ENCODE assay signal across 17 cellular contexts in genomic region chr13:34025746-34026145, GRCh38.
DNase-seq lines count a peak whose midpoint lies in the region; ATAC-seq, FAIRE-seq and TF ChIP-seq lines count a peak whose summit lies in the region.
"Had no signal": no experiment of that assay in that cellular context is flagged by ENCODE, and none has a peak within 500 bp of the region (broad histone marks: within the 10 kb centered on the region; RNA-seq: fewer than 3 reads in every experiment).

No MANE protein-coding gene starts in this region.

- H2AFZ ChIP-seq in IMR-90 (replicated peaks; ENCODE audit: low read length, poor library complexity), result no peak overlapping the region
- H2AFZ ChIP-seq: GM23338 had no signal

- CTCF ChIA-PET in IMR-90 (lab: Yijun Ruan, JAX), result no interaction called here

- H3K27me3 ChIP-seq in IMR-90 (ENCODE audit: control insufficient read depth, insufficient read depth, low read length), result no peaks in the 10 kb centered on the region
- H3K27me3 ChIP-seq in bronchial epithelial cell (ENCODE audit: control insufficient read depth, insufficient read depth, low read length), result no peaks in the 10 kb centered on the region
- H3K27me3 ChIP-seq: SJCRH30 had no signal

- no peak overlapping the region for H3K4ac ChIP-seq in IMR-90 (ENCODE audit: low read depth, low read length)

- no peak overlapping the region for H3K18ac ChIP-seq in IMR-90 (ENCODE audit: low read depth, low read length)

- no peak overlapping the region for H3K4me3 ChIP-seq in AG10803 (ENCODE audit: low read length)
- H3K4me3 ChIP-seq in IMR-90 (ENCODE audit: insufficient read depth, low read depth, low read length), result no peak overlapping the region
- H3K4me3 ChIP-seq in bronchial epithelial cell (ENCODE audit: low read depth, low read length), result no peak overlapping the region
- H3K4me3 ChIP-seq: GM23338, left ventricle myocardium inferior, SJCRH30, thoracic aorta had no signal

- ATAC-seq in IMR-90 (ENCODE audit: low read depth), result no peak
- ATAC-seq in HG03196 (IDR thresholded peaks at IDR 0.05; ENCODE audit: unreplicated experiment), result no peak
- ATAC-seq in Right ventricle myocardium superior (ENCODE audit: poor library complexity), result no peak
- ATAC-seq in HG02610 (IDR thresholded peaks at IDR 0.05; ENCODE audit: unreplicated experiment), result no peak
- ATAC-seq: activated T-cell treated with anti-CD3 and anti-CD28 coated beads, Interleukin-2, amount 50 U/mL, for 4 hours; GM23338 had no signal

- FAIRE-seq in bronchial epithelial cell (lab: Jason Lieb, UNC), result no peak

- no peaks in the 10 kb centered on the region for H3K36me3 ChIP-seq in IMR-90 (ENCODE audit: control insufficient read depth, insufficient read depth, low read length)
- no peaks in the 10 kb centered on the region for H3K36me3 ChIP-seq in bronchial epithelial cell (ENCODE audit: control insufficient read depth, insufficient read depth, low read length)
- H3K36me3 ChIP-seq: left ventricle myocardium inferior, SJCRH30, thoracic aorta had no signal

- no peak overlapping the region for H4K8ac ChIP-seq in IMR-90 (ENCODE audit: low read depth in 2 of 2, low read length in 2 of 2)

- H4K20me1 ChIP-seq in IMR-90 (ENCODE audit: insufficient read depth, low read length), result no peaks in the 10 kb centered on the region

- no peak overlapping the region for H4K5ac ChIP-seq in IMR-90 (ENCODE audit: low read depth, low read length)

- no CpG with 5 or more reads among the region's 1 CpG for WGBS in IMR-90 (ENCODE audit: extremely low coverage in 2 of 2, insufficient read length in 1 of 2), 2 experiments

- no peak overlapping the region for H2BK120ac ChIP-seq in IMR-90 (ENCODE audit: low read depth, low read length)

- intact Hi-C loops in IMR-90 (cut with micrococcal nuclease) (no loop called here), Right ventricle myocardium superior (cut with DNase I) (no loop called here)

- H3K56ac ChIP-seq in IMR-90 (ENCODE audit: extremely low read depth, insufficient read depth, low read length), result no peak overlapping the region

- H3K23ac ChIP-seq in IMR-90 (ENCODE audit: low read depth, low read length), result no peak overlapping the region

- peak; percentile 75 for DNase-seq in AG10803 (ENCODE audit: low read depth)
- DNase-seq in IMR-90, result peak; percentile 8
- DNase-seq in bronchial epithelial cell (ENCODE audit: low read depth), result peak; percentile 62
- DNase-seq in iris pigment epithelial cell (ENCODE audit: low read depth), result peak; percentile 42
- no peak for DNase-seq in Right ventricle myocardium superior
- DNase-seq in NCI-H1092 (lab: John Stamatoyannopoulos, UW), result no peak
- DNase-seq: activated naive CD8-positive, alpha-beta T cell treated with anti-CD3 and anti-CD28 coated beads for 36 hours; activated T-cell treated with anti-CD3 and anti-CD28 coated beads, Interleukin-2, amount 50 U/mL, for 4 hours; Calu3; left ventricle myocardium inferior; NCI-H1092 treated with DMSO at 0.1 percent for 48 hours; NCI-H2227 treated with DMSO at 0.1 percent for 48 hours; SJCRH30 had no signal

- no peak overlapping the region for H3K9ac ChIP-seq in IMR-90 (ENCODE audit: low read depth, low read length)

- H3K27ac ChIP-seq in IMR-90 (ENCODE audit: insufficient read depth, low read length), result no peak overlapping the region
- H3K27ac ChIP-seq: left ventricle myocardium inferior, SJCRH30, thoracic aorta had no signal

- no peak overlapping the region for H2BK5ac ChIP-seq in IMR-90 (ENCODE audit: low read depth, low read length, poor library complexity, severe bottlenecking)

- no peak for TF ChIP-seq POLR2A in IMR-90 (IDR thresholded peaks at IDR 0.05; ENCODE audit: low read depth, low read length)

- no peak overlapping the region for H2AK5ac ChIP-seq in IMR-90 (ENCODE audit: low read depth, low read length)

- H4K91ac ChIP-seq in IMR-90 (ENCODE audit: insufficient read depth, low read depth, low read length), result no peak overlapping the region

- POLR2A ChIA-PET in IMR-90 (lab: Charles Lee; ENCODE audit: unreplicated experiment), result no interaction called here

- TF ChIP-seq CTCF in AG10803 (conservative IDR thresholded peaks at IDR 0.05; ENCODE audit: low read length), result no peak
- no peak for TF ChIP-seq CTCF in IMR-90 (conservative IDR thresholded peaks at IDR 0.05; ENCODE audit: low read depth, low read length)
- no peak for TF ChIP-seq CTCF in bronchial epithelial cell (IDR thresholded peaks at IDR 0.05; ENCODE audit: insufficient read depth, low read length, severe bottlenecking)

- H2AK9ac ChIP-seq in IMR-90 (replicated peaks; ENCODE audit: low read depth, low read length, poor library complexity), result no peak overlapping the region

- H3K9me1 ChIP-seq in IMR-90 (ENCODE audit: insufficient read depth, low read length), result no peaks in the 10 kb centered on the region

- no peaks in the 10 kb centered on the region; the same call in 1 of the 2 replicates for H3K9me3 ChIP-seq in IMR-90 (ENCODE audit: control insufficient read depth, insufficient read depth, low read length)
- H3K9me3 ChIP-seq: SJCRH30 had no signal

- dilution Hi-C loops in IMR-90 (cut with HindIII; ENCODE audit: low sequenced_read_pairs, unreplicated experiment), result no loop called here

- H3K79me1 ChIP-seq in IMR-90 (ENCODE audit: low read depth in 1 of 2, low read length in 2 of 2), result no peaks in the 10 kb centered on the region

- H2BK20ac ChIP-seq in IMR-90 (ENCODE audit: low read depth, low read length), result no peak overlapping the region

- TF ChIP-seq RAD21 in IMR-90 (IDR thresholded peaks at IDR 0.05; ENCODE audit: low read length), result no peak

- H3K4me2 ChIP-seq in IMR-90 (ENCODE audit: low read depth, low read length), result no peak overlapping the region
- H3K4me2 ChIP-seq: GM23338 had no signal

- in situ Hi-C loops in IMR-90 (cut with MboI; ENCODE audit: low sequenced_read_pairs), result loop anchor here (10.0 kb wide), 1 partner anchor 59 kb away; no protein-coding TSS in a partner anchor

- no peak overlapping the region for H3K14ac ChIP-seq in IMR-90 (replicated peaks; ENCODE audit: low read depth, low read length)

- no peak overlapping the region for H2BK15ac ChIP-seq in IMR-90 (ENCODE audit: low read depth, low read length)

- H3K4me1 ChIP-seq in IMR-90 (ENCODE audit: control insufficient read depth, insufficient read depth, low read length), result no peaks in the 10 kb centered on the region
- H3K4me1 ChIP-seq: left ventricle myocardium inferior, SJCRH30 had no signal

- no TSS peak for BruUV-seq in IMR-90 (replicated peaks; lab: Mats Ljungman, UMichigan)

TF ChIP-seq in IMR-90, 13 proteins besides CTCF, POLR2A, EP300 and RAD21:
- TF ChIP-seq MAZ (IDR thresholded peaks at IDR 0.05; ENCODE audit: borderline replicate concordance, low read depth, low read length) (no peak), FOS (IDR thresholded peaks at IDR 0.05; ENCODE audit: low read depth, low read length) (no peak), CHD1 (IDR thresholded peaks at IDR 0.05; ENCODE audit: low read depth, low read length) (no peak), MXI1 (IDR thresholded peaks at IDR 0.05; ENCODE audit: borderline replicate concordance, low read depth, low read length) (no peak), BHLHE40 (IDR thresholded peaks at IDR 0.05; ENCODE audit: low read depth, low read length) (no peak), RFX5 (IDR thresholded peaks at IDR 0.05; ENCODE audit: low read depth, low read length) (no peak), NFE2L2 (IDR thresholded peaks at IDR 0.05; ENCODE audit: low read depth, low read length) (no peak), CEBPB (IDR thresholded peaks at IDR 0.05; ENCODE audit: low read depth, low read length) (no peak), RCOR1 (IDR thresholded peaks at IDR 0.05; ENCODE audit: insufficient replicate concordance, low read length) (no peak), MAFK (IDR thresholded peaks at IDR 0.05; ENCODE audit: low read depth, low read length) (no peak), SMC3 (IDR thresholded peaks at IDR 0.05; ENCODE audit: low read depth, low read length) (no peak)
- TF ChIP-seq, protein P1, sequence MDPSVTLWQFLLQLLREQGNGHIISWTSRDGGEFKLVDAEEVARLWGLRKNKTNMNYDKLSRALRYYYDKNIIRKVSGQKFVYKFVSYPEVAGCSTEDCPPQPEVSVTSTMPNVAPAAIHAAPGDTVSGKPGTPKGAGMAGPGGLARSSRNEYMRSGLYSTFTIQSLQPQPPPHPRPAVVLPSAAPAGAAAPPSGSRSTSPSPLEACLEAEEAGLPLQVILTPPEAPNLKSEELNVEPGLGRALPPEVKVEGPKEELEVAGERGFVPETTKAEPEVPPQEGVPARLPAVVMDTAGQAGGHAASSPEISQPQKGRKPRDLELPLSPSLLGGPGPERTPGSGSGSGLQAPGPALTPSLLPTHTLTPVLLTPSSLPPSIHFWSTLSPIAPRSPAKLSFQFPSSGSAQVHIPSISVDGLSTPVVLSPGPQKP (IDR thresholded peaks at IDR 0.05; ENCODE audit: borderline replicate concordance, low read depth, low read length), result no peak
- TF ChIP-seq, protein P2, sequence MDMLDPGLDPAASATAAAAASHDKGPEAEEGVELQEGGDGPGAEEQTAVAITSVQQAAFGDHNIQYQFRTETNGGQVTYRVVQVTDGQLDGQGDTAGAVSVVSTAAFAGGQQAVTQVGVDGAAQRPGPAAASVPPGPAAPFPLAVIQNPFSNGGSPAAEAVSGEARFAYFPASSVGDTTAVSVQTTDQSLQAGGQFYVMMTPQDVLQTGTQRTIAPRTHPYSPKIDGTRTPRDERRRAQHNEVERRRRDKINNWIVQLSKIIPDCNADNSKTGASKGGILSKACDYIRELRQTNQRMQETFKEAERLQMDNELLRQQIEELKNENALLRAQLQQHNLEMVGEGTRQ (IDR thresholded peaks at IDR 0.05; ENCODE audit: low read depth, low read length), result no peak

Comparison
In these comparisons a context has a peak if more than half of its experiments do, and no peak if none do; other contexts are left out.
1. DNase-seq: peak in AG10803 (single experiment), IMR-90 (single experiment), bronchial epithelial cell (single experiment) and iris pigment epithelial cell (single experiment); none in Right ventricle myocardium superior (single experiment) and NCI-H1092 (single experiment).